11 cellular contexts compared by ENCODE assay signal in the genomic region with DNA sequence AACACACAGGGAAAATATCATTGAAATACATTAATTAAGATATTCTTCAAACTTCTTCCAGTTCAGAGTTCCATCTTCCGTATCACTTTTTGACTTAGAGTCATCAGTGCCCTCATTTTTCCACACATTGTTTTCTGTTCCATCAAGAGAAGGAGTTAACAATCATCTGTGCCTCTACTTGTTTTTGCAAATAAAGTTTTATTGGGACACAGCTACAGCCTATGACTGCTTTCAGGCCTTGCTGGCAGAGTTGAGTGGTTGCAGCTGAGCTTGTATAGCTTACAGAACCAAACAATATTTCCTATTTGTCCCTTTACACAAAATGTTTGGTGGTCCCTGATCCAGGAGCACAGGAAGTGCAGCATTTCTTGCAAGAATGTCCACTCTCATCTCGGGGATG. TPM values are rescaled to one million over a fixed set of nuclear protein-coding genes. Genes with fewer than 3 reads are reported as not detected.
"Had no signal": no experiment of that assay in that cellular context is flagged by ENCODE, and none has a peak within 500 bp of the region (broad histone marks: within the 10 kb centered on the region; RNA-seq: fewer than 3 reads in every experiment).

No MANE protein-coding gene starts in this region.

- H2AFZ ChIP-seq: GM23248, GM23338 had no signal

- H3K9me3 Mint-ChIP-seq: GM23338, H9 had no signal

- H3K4me3 Mint-ChIP-seq: GM23338, H9, HFFc6 had no signal

- H3K27ac ChIP-seq: GM23248 had no signal

- H3K4me1 ChIP-seq: HAP-1 had no signal

- H3K27ac Mint-ChIP-seq: GM23338, H9, HFFc6 had no signal

- H3K9me3 ChIP-seq: HAP-1 had no signal

- H3K36me3 ChIP-seq: HAP-1 had no signal

- H3K9ac ChIP-seq: GM23248 had no signal

- DNase-seq: GM23248, GOT3, H7, H9, HCEC 1CT, HFFc6 had no signal

- H3K4me3 ChIP-seq: GM23248, GM23338, HAP-1 had no signal

- FAIRE-seq: H1, H54 had no signal

- H3K4me2 ChIP-seq: GM23338 had no signal

- ATAC-seq: GM23338, HCT116 had no signal

RNA-seq across cellular contexts. Expression of gene SGSM1, which starts 51.6 kb away (rescaled TPM):
- total RNA-seq: GM23248, HFFc6 had no signal
- polyA plus RNA-seq: GM23248 had no signal
